ENCODE assay signal across 22 cellular contexts in genomic region chr19:57829316-57829715, GRCh38. TPM values are rescaled to one million over a fixed set of nuclear protein-coding genes. Genes with fewer than 3 reads are reported as not detected.
A peak's percentile ranks its signal among the peaks of the same experiment; 100 is the strongest.
DNase-seq lines count a peak whose midpoint lies in the region; ATAC-seq, FAIRE-seq and TF ChIP-seq lines count a peak whose summit lies in the region.
"Had no signal": no experiment of that assay in that cellular context is flagged by ENCODE, and none has a peak within 500 bp of the region (broad histone marks: within the 10 kb centered on the region; RNA-seq: fewer than 3 reads in every experiment).

No MANE protein-coding gene starts in this region.

- peaks cover 58% of the 10 kb centered on the region for H3K79me2 ChIP-seq in HepG2 (ENCODE audit: insufficient read depth, low read length)

- peaks cover 2 to 14% of the 10 kb centered on the region in 2 experiments; a peak in 2 of 5 replicates for H3K36me3 ChIP-seq in HepG2 (replicated peaks in 1 of 2; ENCODE audit: control insufficient read depth in 1 of 2, insufficient read depth in 2 of 2, low read length in 2 of 2)
- H3K36me3 ChIP-seq in right lobe of liver: no peaks in the 10 kb centered on the region
- peaks cover 6 to 16% of the 10 kb centered on the region in 2 experiments for H3K36me3 ChIP-seq in mesenchymal stem cell (ENCODE audit: control insufficient read depth in 1 of 2, insufficient read depth in 2 of 2, low read depth in 1 of 2, low read length in 2 of 2)
- H3K36me3 ChIP-seq: thoracic aorta had no signal

- no TSS peak for BruUV-seq in HepG2 (replicated peaks; lab: Mats Ljungman, UMichigan)

- peaks cover 42% of the 10 kb centered on the region for H3K4me1 ChIP-seq in HepG2 (ENCODE audit: insufficient read depth, low read length)
- H3K4me1 ChIP-seq in right lobe of liver: peaks cover 0 to 19% (median 0%) of the 10 kb centered on the region in 4 donors
- H3K4me1 ChIP-seq in mesenchymal stem cell (ENCODE audit: control insufficient read depth, insufficient read depth, low read depth, low read length): peaks cover 14% of the 10 kb centered on the region
- H3K4me1 ChIP-seq: A549; BLaER1 treated with 17β-estradiol and CSF1 and Interleukin-3, amounts not matched to agents 10 nM and 100 nM had no signal

- peaks cover 25% of the 10 kb centered on the region for H3K36me3 Mint-ChIP-seq in endothelial cell (ENCODE audit: low read depth, unreplicated experiment)
- H3K36me3 Mint-ChIP-seq: natural killer cell had no signal

- DNase-seq in HepG2 (ENCODE audit: low spot score) (peak; percentile 59), right lobe of liver (no peak), endothelial cell (ENCODE audit: low spot score) (no peak), mesenchymal stem cell (peak; percentile 33), ureter (ENCODE audit: low spot score) (no peak), NCI-H2227 treated with DMSO at 0.1 percent for 48 hours (lab: John Stamatoyannopoulos, UW) (no peak), mesenteric fat pad (ENCODE audit: low spot score) (no peak)
- DNase-seq: activated CD4-positive, alpha-beta T cell treated with anti-CD3 and anti-CD28 coated beads, Interleukin-2, amount 10 ng/mL, durations not matched to agents 24 days and 14 days; activated T-cell treated with anti-CD3 and anti-CD28 coated beads for 4 hours; natural killer cell; NCI-H187 treated with DMSO at 0.1 percent for 48 hours; NCI-H446 treated with DMSO at 0.1 percent for 48 hours; SW 1271 had no signal

- no peak overlapping the region for H2BK5ac ChIP-seq in mesenchymal stem cell (ENCODE audit: low read depth, low read length, poor library complexity, severe bottlenecking)

- H3K4ac ChIP-seq in mesenchymal stem cell (ENCODE audit: low read depth in 1 of 2, low read length in 2 of 2): no peak overlapping the region

- POLR2A ChIA-PET in HepG2 (lab: Yijun Ruan, JAX): interaction anchor here (1.2 to 1.5 kb wide), 3 partner anchors 10 to 82 kb away, joined by 3 to 6 read pairs (median 5); partner anchors contain the start of gene ZNF776

- peak overlapping the region; percentile 66 for H3K27ac ChIP-seq in HepG2 (ENCODE audit: extremely low read length, insufficient read depth, low read length)
- H3K27ac ChIP-seq in right lobe of liver: peak overlapping the region in 1 of 3 donors; percentile 41
- no peak overlapping the region for H3K27ac ChIP-seq in mesenchymal stem cell (ENCODE audit: low read length, poor library complexity, severe bottlenecking)
- H3K27ac ChIP-seq: A549; BLaER1 treated with 17β-estradiol and CSF1 and Interleukin-3, amounts not matched to agents 10 nM and 100 nM; RWPE1; thoracic aorta had no signal

- peaks cover 9% of the 10 kb centered on the region for H3K27me3 Mint-ChIP-seq in endothelial cell (ENCODE audit: unreplicated experiment)
- H3K27me3 Mint-ChIP-seq: activated CD4-positive, alpha-beta T cell treated with anti-CD3 and anti-CD28 coated beads, Interleukin-2, amount 10 ng/mL, durations not matched to agents 24 days and 14 days had no signal

- H3K27ac Mint-ChIP-seq in endothelial cell (ENCODE audit: unreplicated experiment): peak overlapping the region; percentile 94
- H3K27ac Mint-ChIP-seq: activated CD4-positive, alpha-beta T cell treated with anti-CD3 and anti-CD28 coated beads, Interleukin-2, amount 10 ng/mL, durations not matched to agents 24 days and 14 days had no signal

- no peak overlapping the region for H2BK12ac ChIP-seq in mesenchymal stem cell (ENCODE audit: low read length in 2 of 2)

- no peak overlapping the region for H3K14ac ChIP-seq in mesenchymal stem cell (ENCODE audit: low read length in 2 of 2)

- peaks cover 7% of the 10 kb centered on the region for H3K79me1 ChIP-seq in mesenchymal stem cell (replicated peaks; ENCODE audit: low read length, poor library complexity, severe bottlenecking)

- intact Hi-C loops in HepG2 (cut with micrococcal nuclease; ENCODE audit: unreplicated experiment): loop anchor here (10.0 kb wide), 1 partner anchor 325 kb away; the partner anchor contains the start of gene ZNF329
- intact Hi-C loops in right lobe of liver (cut with DNase I): loop anchor here in 1 of 2 donors (10.0 kb wide), 1 partner anchor 75 kb away; no protein-coding TSS in a partner anchor

- no peak overlapping the region for H2AK5ac ChIP-seq in mesenchymal stem cell (ENCODE audit: low read length, severe bottlenecking)

- no peak overlapping the region for H4K8ac ChIP-seq in mesenchymal stem cell (ENCODE audit: low read length)

- in situ Hi-C loops in HepG2 (cut with HindIII; ENCODE audit: extremely low pct_ligation_motif_present, low pct_unique_long_range_greater_than_20kb): no loop called here

- TF ChIP-seq EP300 in HepG2 (IDR thresholded peaks at IDR 0.05; ENCODE audit: low read depth in 2 of 2, low read length in 2 of 2) (no peak), HepG2 (CRISPR knock-in tag; IDR thresholded peaks at IDR 0.05; ENCODE audit: borderline replicate concordance) (no peak)

- no peak overlapping the region for H3K23ac ChIP-seq in mesenchymal stem cell (ENCODE audit: low read length in 2 of 2)

- H4K20me1 ChIP-seq in HepG2 (ENCODE audit: insufficient read depth, low read length): peaks cover 6% of the 10 kb centered on the region; the same call in 1 of the 2 replicates

- peak; percentile 61 for FAIRE-seq in HepG2 (lab: Jason Lieb, UNC)
- FAIRE-seq: A549, TTC549 had no signal

- no peak for TF ChIP-seq RAD21 in HepG2 (CRISPR knock-in tag; IDR thresholded peaks at IDR 0.05)

- TF ChIP-seq POLR2A in HepG2 (IDR thresholded peaks at IDR 0.05; ENCODE audit: insufficient read depth in 1 of 2, low read depth in 2 of 2, low read length in 2 of 2) (no peak), right lobe of liver (IDR thresholded peaks at IDR 0.05) (no peak)

- peak overlapping the region; percentile 94 for H3K4me3 Mint-ChIP-seq in endothelial cell (ENCODE audit: unreplicated experiment)
- H3K4me3 Mint-ChIP-seq: activated CD4-positive, alpha-beta T cell treated with anti-CD3 and anti-CD28 coated beads, Interleukin-2, amount 10 ng/mL, durations not matched to agents 24 days and 14 days; immature natural killer cell; natural killer cell had no signal

- TF ChIP-seq CTCF in HepG2 (CRISPR knock-in tag; IDR thresholded peaks at IDR 0.05) (no peak), right lobe of liver (IDR thresholded peaks at IDR 0.05) (no peak), endothelial cell (IDR thresholded peaks at IDR 0.05; ENCODE audit: unreplicated experiment) (no peak)

- CTCF ChIA-PET in HepG2 (lab: Yijun Ruan, JAX; ENCODE audit: low intra/inter-chr PET ratio, low total read pairs): no interaction called here

- peak; percentile 47 for ATAC-seq in HepG2
- ATAC-seq in right lobe of liver: no peak
- no peak for ATAC-seq in HG03159 (IDR thresholded peaks at IDR 0.05; ENCODE audit: unreplicated experiment)

- no peak overlapping the region for H3K18ac ChIP-seq in mesenchymal stem cell (ENCODE audit: low read depth in 1 of 2, low read length in 2 of 2)

- H3K9me3 Mint-ChIP-seq in endothelial cell (ENCODE audit: unreplicated experiment): no peaks in the 10 kb centered on the region
- H3K9me3 Mint-ChIP-seq: activated CD4-positive, alpha-beta T cell treated with anti-CD3 and anti-CD28 coated beads, Interleukin-2, amount 10 ng/mL, durations not matched to agents 24 days and 14 days; immature natural killer cell; natural killer cell had no signal

- no peaks in the 10 kb centered on the region for H3K9me3 ChIP-seq in HepG2 (ENCODE audit: low read length)
- no peaks in the 10 kb centered on the region for H3K9me3 ChIP-seq in right lobe of liver
- H3K9me3 ChIP-seq in mesenchymal stem cell (ENCODE audit: control insufficient read depth, low read length): no peaks in the 10 kb centered on the region
- H3K9me3 ChIP-seq: esophagus muscularis mucosa had no signal

- H2AFZ ChIP-seq in HepG2 (ENCODE audit: low read length): no peak overlapping the region
- no peak overlapping the region for H2AFZ ChIP-seq in mesenchymal stem cell (ENCODE audit: low read depth, low read length)

- H3K27me3 ChIP-seq in HepG2 (ENCODE audit: control insufficient read depth in 1 of 2, insufficient read depth in 2 of 2, low read length in 2 of 2) (no peaks in the 10 kb centered on the region), right lobe of liver (no peaks in the 10 kb centered on the region), mesenchymal stem cell (ENCODE audit: control insufficient read depth in 1 of 2, insufficient read depth in 1 of 2, low read length in 2 of 2) (no peaks in the 10 kb centered on the region)
- H3K27me3 ChIP-seq: BLaER1 treated with 17β-estradiol and CSF1 and Interleukin-3, amounts not matched to agents 10 nM and 100 nM; esophagus muscularis mucosa had no signal

- H3K4me1 Mint-ChIP-seq in endothelial cell (ENCODE audit: unreplicated experiment): peaks cover 20% of the 10 kb centered on the region

- H3K4me2 ChIP-seq in HepG2 (ENCODE audit: low read depth, low read length): peak overlapping the region; percentile 48
- H3K4me2 ChIP-seq in mesenchymal stem cell (ENCODE audit: low read length, poor library complexity, severe bottlenecking): no peak overlapping the region
- H3K4me2 ChIP-seq: A549; BLaER1 treated with 17β-estradiol and CSF1 and Interleukin-3, amounts not matched to agents 10 nM and 100 nM had no signal

- WGBS in HepG2 (ENCODE audit: low lambda C conversion rate): 29% methylated on average over 5 of the region's 5 CpGs
- WGBS in right lobe of liver (ENCODE audit: insufficient coverage, low coverage, low lambda C conversion rate, missing lambda C conversion rate): 37% methylated on average over 3 of the region's 5 CpGs
- WGBS in mesenchymal stem cell: 69% methylated on average over 5 of the region's 5 CpGs

- H4K91ac ChIP-seq in mesenchymal stem cell (ENCODE audit: low read length): no peak overlapping the region

- no peak overlapping the region for H2BK120ac ChIP-seq in mesenchymal stem cell (ENCODE audit: low read depth, low read length)

- H3K4me3 ChIP-seq in HepG2 (replicated peaks in 1 of 3; ENCODE audit: insufficient read depth in 1 of 3, low read depth in 2 of 3, low read length in 3 of 3) (no peak overlapping the region), right lobe of liver (no peak overlapping the region), mesenchymal stem cell (ENCODE audit: insufficient read depth in 1 of 2, low read depth in 1 of 2, low read length in 2 of 2) (no peak overlapping the region)
- H3K4me3 ChIP-seq: A549; BLaER1 treated with 17β-estradiol and CSF1 and Interleukin-3, amounts not matched to agents 10 nM and 100 nM; lung had no signal

- H3K9ac ChIP-seq in HepG2 (ENCODE audit: insufficient read depth, low read depth, low read length): no peak overlapping the region
- H3K9ac ChIP-seq in mesenchymal stem cell (ENCODE audit: low read length): no peak overlapping the region
- H3K9ac ChIP-seq: BLaER1 treated with 17β-estradiol and CSF1 and Interleukin-3, amounts not matched to agents 10 nM and 100 nM had no signal

- no peak overlapping the region for H2BK15ac ChIP-seq in mesenchymal stem cell (ENCODE audit: low read depth, poor library complexity, severe bottlenecking)

RNA-seq across cellular contexts. Expression of gene ZNF587B, which starts 0.8 kb away (rescaled TPM):
- total RNA-seq in HepG2 (2016; rRNA removed; fragmentation: Illumina TruSeq; extraction: Trizol): 29.9 and 33.6 TPM in 2 replicates
- 3.1 TPM in 2 replicates for total RNA-seq in HepG2 (2016; cell fraction: cytosol; rRNA removed; fragmentation: Illumina TruSeq; extraction: Trizol; ENCODE audit: low read depth)
- total RNA-seq in HepG2 (2016; cell fraction: insoluble cytoplasmic fraction; rRNA removed; fragmentation: Illumina TruSeq; extraction: Trizol): 29.5 and 35.3 TPM in 2 replicates
- total RNA-seq in HepG2 (2016; cell fraction: membrane; rRNA removed; fragmentation: Illumina TruSeq; extraction: Trizol): 14.9 and 16.5 TPM in 2 replicates
- 33.7 and 36.4 TPM in 2 replicates for total RNA-seq in HepG2 (2016; cell fraction: nucleus; rRNA removed; fragmentation: Illumina TruSeq; extraction: Trizol)
- polyA plus RNA-seq in HepG2 (2011; rRNA removed): 4.3 and 5.2 TPM in 2 replicates
- 1.6 and 2.6 TPM in 2 replicates for polyA plus RNA-seq in HepG2 (2011; cell fraction: cytosol; rRNA removed)
- 10.7 and 10.9 TPM in 2 replicates for polyA plus RNA-seq in HepG2 (2011; cell fraction: nucleus; rRNA removed)
- polyA plus RNA-seq in HepG2 (2012): 3.7 and 6.7 TPM in 2 replicates
- polyA plus RNA-seq in HepG2 (2016; cell fraction: cytosol; fragmentation: Illumina TruSeq; extraction: Trizol; ENCODE audit: low read depth): 0.78 and 0.85 TPM in 2 replicates
- 9.0 and 9.2 TPM in 2 replicates for polyA plus RNA-seq in HepG2 (2016; cell fraction: insoluble cytoplasmic fraction; fragmentation: Illumina TruSeq; extraction: Trizol; ENCODE audit: low read depth)
- 3.8 and 3.9 TPM in 2 replicates for polyA plus RNA-seq in HepG2 (2016; cell fraction: membrane; fragmentation: Illumina TruSeq; extraction: Trizol; ENCODE audit: low read depth)
- 27.7 and 29.1 TPM in 2 replicates for polyA plus RNA-seq in HepG2 (2016; cell fraction: nucleus; fragmentation: Illumina TruSeq; extraction: Trizol; ENCODE audit: insufficient read depth, low read depth)
- polyA minus RNA-seq in HepG2 (2011; rRNA and poly(A)+ RNA removed; ENCODE audit: low replicate concordance): 8.5 and 23.1 TPM in 2 replicates
- 6.0 and 6.3 TPM in 2 replicates for polyA minus RNA-seq in HepG2 (2011; cell fraction: cytosol; rRNA and poly(A)+ RNA removed)
- 29.7 and 33.8 TPM in 2 replicates for polyA minus RNA-seq in HepG2 (2011; cell fraction: nucleus; rRNA and poly(A)+ RNA removed)
- total RNA-seq in right lobe of liver: 10 to 100 TPM in 3 of 6 experiments, 1 to 10 TPM in 3; 7.2 to 13.1 (median 10.4) TPM
- 24.5 TPM for total RNA-seq in endothelial cell (ENCODE audit: unreplicated experiment)
- 3.9 TPM for polyA plus RNA-seq in mesenchymal stem cell (2013, experiment 1 of 2)
- polyA plus RNA-seq in mesenchymal stem cell (2013, experiment 2 of 2): 4.3 TPM
- 38.3 TPM for total RNA-seq in ureter
- 16.6 TPM for total RNA-seq in mesenteric fat pad

RNA-seq across cellular contexts. Expression of gene ZNF552, which starts 14.6 kb away (rescaled TPM):
- total RNA-seq in HepG2 (2016; rRNA removed; fragmentation: Illumina TruSeq; extraction: Trizol) (16.3 and 16.6 TPM in 2 replicates), right lobe of liver (1 to 10 TPM; 2.6 to 9.0 (median 4.9) TPM), endothelial cell (ENCODE audit: unreplicated experiment) (7.0 TPM), ureter (67.1 TPM), mesenteric fat pad (4.0 TPM)
- 2.7 and 4.8 TPM in 2 replicates for total RNA-seq in HepG2 (2016; cell fraction: cytosol; rRNA removed; fragmentation: Illumina TruSeq; extraction: Trizol; ENCODE audit: low read depth)
- 16.4 and 17.7 TPM in 2 replicates for total RNA-seq in HepG2 (2016; cell fraction: insoluble cytoplasmic fraction; rRNA removed; fragmentation: Illumina TruSeq; extraction: Trizol)
- 8.6 and 8.9 TPM in 2 replicates for total RNA-seq in HepG2 (2016; cell fraction: membrane; rRNA removed; fragmentation: Illumina TruSeq; extraction: Trizol)
- 16.0 and 16.1 TPM in 2 replicates for total RNA-seq in HepG2 (2016; cell fraction: nucleus; rRNA removed; fragmentation: Illumina TruSeq; extraction: Trizol)
- polyA plus RNA-seq in HepG2 (2011; rRNA removed): 8.1 and 11.7 TPM in 2 replicates
- polyA plus RNA-seq in HepG2 (2011; cell fraction: cytosol; rRNA removed): 4.8 and 6.2 TPM in 2 replicates
- polyA plus RNA-seq in HepG2 (2011; cell fraction: nucleus; rRNA removed): 26.1 and 30.1 TPM in 2 replicates
- polyA plus RNA-seq in HepG2 (2012): 6.3 and 12.5 TPM in 2 replicates
- 2.3 TPM in 2 replicates for polyA plus RNA-seq in HepG2 (2016; cell fraction: cytosol; fragmentation: Illumina TruSeq; extraction: Trizol; ENCODE audit: low read depth)
- polyA plus RNA-seq in HepG2 (2016; cell fraction: insoluble cytoplasmic fraction; fragmentation: Illumina TruSeq; extraction: Trizol; ENCODE audit: low read depth): 11.9 and 12.5 TPM in 2 replicates
- 3.4 and 3.6 TPM in 2 replicates for polyA plus RNA-seq in HepG2 (2016; cell fraction: membrane; fragmentation: Illumina TruSeq; extraction: Trizol; ENCODE audit: low read depth)
- 18.3 and 19.5 TPM in 2 replicates for polyA plus RNA-seq in HepG2 (2016; cell fraction: nucleus; fragmentation: Illumina TruSeq; extraction: Trizol; ENCODE audit: insufficient read depth, low read depth)
- polyA minus RNA-seq in HepG2 (2011; rRNA and poly(A)+ RNA removed; ENCODE audit: low replicate concordance): 29.3 and 39.6 TPM in 2 replicates
- polyA minus RNA-seq in HepG2 (2011; cell fraction: cytosol; rRNA and poly(A)+ RNA removed): 4.4 and 6.0 TPM in 2 replicates
- polyA minus RNA-seq in HepG2 (2011; cell fraction: nucleus; rRNA and poly(A)+ RNA removed): 35.4 and 48.9 TPM in 2 replicates
- polyA plus RNA-seq in mesenchymal stem cell (2013, experiment 1 of 2): 2.3 TPM
- 2.3 TPM for polyA plus RNA-seq in mesenchymal stem cell (2013, experiment 2 of 2)

RNA-seq across cellular contexts. Expression of gene ZNF587, which starts 20.3 kb away (rescaled TPM):
- total RNA-seq in HepG2 (2016; rRNA removed; fragmentation: Illumina TruSeq; extraction: Trizol) (17.5 and 22.9 TPM in 2 replicates), right lobe of liver (10 to 100 TPM in 5 of 6 experiments, 1 to 10 TPM in 1; 5.2 to 20.2 (median 12.6) TPM), endothelial cell (ENCODE audit: unreplicated experiment) (36.8 TPM), ureter (60.2 TPM), mesenteric fat pad (25.7 TPM)
- total RNA-seq in HepG2 (2016; cell fraction: cytosol; rRNA removed; fragmentation: Illumina TruSeq; extraction: Trizol; ENCODE audit: low read depth): 22.5 and 25.4 TPM in 2 replicates
- total RNA-seq in HepG2 (2016; cell fraction: insoluble cytoplasmic fraction; rRNA removed; fragmentation: Illumina TruSeq; extraction: Trizol): 15.1 and 22.8 TPM in 2 replicates
- 13.8 and 14.3 TPM in 2 replicates for total RNA-seq in HepG2 (2016; cell fraction: membrane; rRNA removed; fragmentation: Illumina TruSeq; extraction: Trizol)
- 17.5 and 22.8 TPM in 2 replicates for total RNA-seq in HepG2 (2016; cell fraction: nucleus; rRNA removed; fragmentation: Illumina TruSeq; extraction: Trizol)
- 8.7 and 12.6 TPM in 2 replicates for polyA plus RNA-seq in HepG2 (2011; rRNA removed)
- 2.6 and 3.8 TPM in 2 replicates for polyA plus RNA-seq in HepG2 (2011; cell fraction: cytosol; rRNA removed)
- polyA plus RNA-seq in HepG2 (2011; cell fraction: nucleus; rRNA removed): 28.6 and 29.8 TPM in 2 replicates
- polyA plus RNA-seq in HepG2 (2012): 8.0 and 11.1 TPM in 2 replicates
- 0.52 and 0.95 TPM in 2 replicates for polyA plus RNA-seq in HepG2 (2016; cell fraction: cytosol; fragmentation: Illumina TruSeq; extraction: Trizol; ENCODE audit: low read depth)
- 5.2 and 7.9 TPM in 2 replicates for polyA plus RNA-seq in HepG2 (2016; cell fraction: insoluble cytoplasmic fraction; fragmentation: Illumina TruSeq; extraction: Trizol; ENCODE audit: low read depth)
- 0.96 and 2.0 TPM in 2 replicates for polyA plus RNA-seq in HepG2 (2016; cell fraction: membrane; fragmentation: Illumina TruSeq; extraction: Trizol; ENCODE audit: low read depth)
- polyA plus RNA-seq in HepG2 (2016; cell fraction: nucleus; fragmentation: Illumina TruSeq; extraction: Trizol; ENCODE audit: insufficient read depth, low read depth): 41.3 and 44.4 TPM in 2 replicates
- 26.7 and 28.9 TPM in 2 replicates for polyA minus RNA-seq in HepG2 (2011; rRNA and poly(A)+ RNA removed; ENCODE audit: low replicate concordance)
- 17.4 and 22.9 TPM in 2 replicates for polyA minus RNA-seq in HepG2 (2011; cell fraction: cytosol; rRNA and poly(A)+ RNA removed)
- polyA minus RNA-seq in HepG2 (2011; cell fraction: nucleus; rRNA and poly(A)+ RNA removed): 21.6 and 30.3 TPM in 2 replicates
- 9.8 TPM for polyA plus RNA-seq in mesenchymal stem cell (2013, experiment 1 of 2)
- polyA plus RNA-seq in mesenchymal stem cell (2013, experiment 2 of 2): 10.2 TPM

RNA-seq across cellular contexts. Expression of gene ZNF814, which starts 59.5 kb away (rescaled TPM):
- total RNA-seq in HepG2 (2016; rRNA removed; fragmentation: Illumina TruSeq; extraction: Trizol) (2.3 and 3.4 TPM in 2 replicates), right lobe of liver (10 to 100 TPM in 3 of 6 experiments, 1 to 10 TPM in 3; 5.1 to 11.7 (median 8.7) TPM), endothelial cell (ENCODE audit: unreplicated experiment) (22.3 TPM), ureter (51.7 TPM), mesenteric fat pad (19.7 TPM)
- 0.61 and 0.71 TPM in 2 replicates for total RNA-seq in HepG2 (2016; cell fraction: cytosol; rRNA removed; fragmentation: Illumina TruSeq; extraction: Trizol; ENCODE audit: low read depth)
- total RNA-seq in HepG2 (2016; cell fraction: insoluble cytoplasmic fraction; rRNA removed; fragmentation: Illumina TruSeq; extraction: Trizol): 2.3 and 2.9 TPM in 2 replicates
- total RNA-seq in HepG2 (2016; cell fraction: membrane; rRNA removed; fragmentation: Illumina TruSeq; extraction: Trizol): 1.4 and 1.5 TPM in 2 replicates
- 5.0 and 5.4 TPM in 2 replicates for total RNA-seq in HepG2 (2016; cell fraction: nucleus; rRNA removed; fragmentation: Illumina TruSeq; extraction: Trizol)
- polyA plus RNA-seq in HepG2 (2011; rRNA removed): 2.1 and 2.5 TPM in 2 replicates
- polyA plus RNA-seq in HepG2 (2011; cell fraction: cytosol; rRNA removed): 0.71 and 1.0 TPM in 2 replicates
- polyA plus RNA-seq in HepG2 (2011; cell fraction: nucleus; rRNA removed): 2.6 and 4.3 TPM in 2 replicates
- 5.2 and 5.4 TPM in 2 replicates for polyA plus RNA-seq in HepG2 (2012)
- 0.24 and 0.27 TPM in 2 replicates for polyA plus RNA-seq in HepG2 (2016; cell fraction: cytosol; fragmentation: Illumina TruSeq; extraction: Trizol; ENCODE audit: low read depth)
- 0.91 and 0.98 TPM in 2 replicates for polyA plus RNA-seq in HepG2 (2016; cell fraction: insoluble cytoplasmic fraction; fragmentation: Illumina TruSeq; extraction: Trizol; ENCODE audit: low read depth)
- 0.21 and 1.1 TPM in 2 replicates for polyA plus RNA-seq in HepG2 (2016; cell fraction: membrane; fragmentation: Illumina TruSeq; extraction: Trizol; ENCODE audit: low read depth)
- 7.3 and 7.5 TPM in 2 replicates for polyA plus RNA-seq in HepG2 (2016; cell fraction: nucleus; fragmentation: Illumina TruSeq; extraction: Trizol; ENCODE audit: insufficient read depth, low read depth)
- polyA minus RNA-seq in HepG2 (2011; rRNA and poly(A)+ RNA removed; ENCODE audit: low replicate concordance): 7.9 and 8.9 TPM in 2 replicates
- 0.89 and 1.1 TPM in 2 replicates for polyA minus RNA-seq in HepG2 (2011; cell fraction: cytosol; rRNA and poly(A)+ RNA removed)
- polyA minus RNA-seq in HepG2 (2011; cell fraction: nucleus; rRNA and poly(A)+ RNA removed): 12.0 and 13.2 TPM in 2 replicates
- polyA plus RNA-seq in mesenchymal stem cell (2013, experiment 1 of 2): 10.7 TPM
- 9.8 TPM for polyA plus RNA-seq in mesenchymal stem cell (2013, experiment 2 of 2)

RNA-seq across cellular contexts. Expression of gene ZNF586, which starts 59.8 kb away (rescaled TPM):
- 2.1 and 3.4 TPM in 2 replicates for total RNA-seq in HepG2 (2016; rRNA removed; fragmentation: Illumina TruSeq; extraction: Trizol)
- 8.8 and 9.5 TPM in 2 replicates for total RNA-seq in HepG2 (2016; cell fraction: cytosol; rRNA removed; fragmentation: Illumina TruSeq; extraction: Trizol; ENCODE audit: low read depth)
- 1.9 and 3.3 TPM in 2 replicates for total RNA-seq in HepG2 (2016; cell fraction: insoluble cytoplasmic fraction; rRNA removed; fragmentation: Illumina TruSeq; extraction: Trizol)
- total RNA-seq in HepG2 (2016; cell fraction: membrane; rRNA removed; fragmentation: Illumina TruSeq; extraction: Trizol): 6.5 and 7.6 TPM in 2 replicates
- total RNA-seq in HepG2 (2016; cell fraction: nucleus; rRNA removed; fragmentation: Illumina TruSeq; extraction: Trizol): 3.7 and 4.4 TPM in 2 replicates
- 0.50 and 0.89 TPM in 2 replicates for polyA plus RNA-seq in HepG2 (2011; rRNA removed)
- 0.28 and 0.31 TPM in 2 replicates for polyA plus RNA-seq in HepG2 (2011; cell fraction: cytosol; rRNA removed)
- polyA plus RNA-seq in HepG2 (2011; cell fraction: nucleus; rRNA removed): 1.1 and 1.3 TPM in 2 replicates
- 0.69 and 1.8 TPM in 2 replicates for polyA plus RNA-seq in HepG2 (2012)
- polyA plus RNA-seq in HepG2 (2016; cell fraction: cytosol; fragmentation: Illumina TruSeq; extraction: Trizol; ENCODE audit: low read depth): 0.43 and 0.46 TPM in 2 replicates
- 1.3 TPM in 2 replicates for polyA plus RNA-seq in HepG2 (2016; cell fraction: insoluble cytoplasmic fraction; fragmentation: Illumina TruSeq; extraction: Trizol; ENCODE audit: low read depth)
- 0.57 and 0.85 TPM in 2 replicates for polyA plus RNA-seq in HepG2 (2016; cell fraction: membrane; fragmentation: Illumina TruSeq; extraction: Trizol; ENCODE audit: low read depth)
- polyA plus RNA-seq in HepG2 (2016; cell fraction: nucleus; fragmentation: Illumina TruSeq; extraction: Trizol; ENCODE audit: insufficient read depth, low read depth): 2.9 and 3.3 TPM in 2 replicates
- polyA minus RNA-seq in HepG2 (2011; rRNA and poly(A)+ RNA removed; ENCODE audit: low replicate concordance): 1.6 and 6.4 TPM in 2 replicates
- 0.89 and 1.1 TPM in 2 replicates for polyA minus RNA-seq in HepG2 (2011; cell fraction: cytosol; rRNA and poly(A)+ RNA removed)
- polyA minus RNA-seq in HepG2 (2011; cell fraction: nucleus; rRNA and poly(A)+ RNA removed): 7.1 and 8.7 TPM in 2 replicates
- total RNA-seq in right lobe of liver: 1 to 10 TPM; 4.0 to 8.4 (median 5.9) TPM
- total RNA-seq in endothelial cell (ENCODE audit: unreplicated experiment): 19.6 TPM
- polyA plus RNA-seq in mesenchymal stem cell (2013, experiment 1 of 2): 3.4 TPM
- polyA plus RNA-seq in mesenchymal stem cell (2013, experiment 2 of 2): 3.8 TPM
- 31.6 TPM for total RNA-seq in ureter
- 13.0 TPM for total RNA-seq in mesenteric fat pad

Comparison
In these comparisons a context has a peak if more than half of its experiments do, and no peak if none do; other contexts are left out.
1. DNase-seq: peak in HepG2 (single experiment) and mesenchymal stem cell (single experiment); none in right lobe of liver (0 of 3), endothelial cell (single experiment), ureter (single experiment), NCI-H2227 treated with DMSO at 0.1 percent for 48 hours (single experiment) and mesenteric fat pad (single experiment).